In genomic region chr11:78476066-78476465, GRCh38 we compare ENCODE assay signal across 32 cellular contexts. TPM values are rescaled to one million over a fixed set of nuclear protein-coding genes. Genes with fewer than 3 reads are reported as not detected.
DNase-seq lines count a peak whose midpoint lies in the region; ATAC-seq, FAIRE-seq and TF ChIP-seq lines count a peak whose summit lies in the region.
"Had no signal": no experiment of that assay in that cellular context is flagged by ENCODE, and none has a peak within 500 bp of the region (broad histone marks: within the 10 kb centered on the region; RNA-seq: fewer than 3 reads in every experiment).

No MANE protein-coding gene starts in this region.

- H3K79me2 ChIP-seq in PC-3 (ENCODE audit: low read length) (no peaks in the 10 kb centered on the region), endothelial cell of umbilical vein (ENCODE audit: control insufficient read depth, insufficient read depth, low read length) (no peaks in the 10 kb centered on the region), GM23248 (ENCODE audit: insufficient read depth) (no peaks in the 10 kb centered on the region)

- peak overlapping the region; percentile 25 for H3K9ac ChIP-seq in PC-3 (ENCODE audit: low read length)
- no peak overlapping the region for H3K9ac ChIP-seq in endothelial cell of umbilical vein (replicated peaks; ENCODE audit: extremely low read depth, insufficient read depth, low read length)
- no peak overlapping the region for H3K9ac ChIP-seq in GM23248
- H3K9ac ChIP-seq: BLaER1 treated with 17β-estradiol and CSF1 and Interleukin-3, amounts not matched to agents 10 nM and 100 nM had no signal

- H2AFZ ChIP-seq in PC-3 (ENCODE audit: low read length) (no peak overlapping the region), endothelial cell of umbilical vein (ENCODE audit: low read depth, low read length) (no peak overlapping the region), GM23248 (no peak overlapping the region)

- no peak overlapping the region for H3K4me3 ChIP-seq in PC-3 (ENCODE audit: low read length)
- H3K4me3 ChIP-seq in endothelial cell of umbilical vein (replicated peaks in 1 of 3; ENCODE audit: insufficient read depth in 1 of 3, low read depth in 1 of 3, low read length in 3 of 3), result no peak overlapping the region
- no peak overlapping the region for H3K4me3 ChIP-seq in GM23248
- H3K4me3 ChIP-seq: BLaER1 treated with 17β-estradiol and CSF1 and Interleukin-3, amounts not matched to agents 10 nM and 100 nM; coronary artery; HAP-1; lung; right lobe of liver; SJCRH30; upper lobe of left lung had no signal

- H3K36me3 ChIP-seq in PC-3 (ENCODE audit: low read depth, low read length) (peaks cover 16% of the 10 kb centered on the region), endothelial cell of umbilical vein (ENCODE audit: control insufficient read depth in 2 of 2, extremely low read depth in 1 of 2, insufficient read depth in 2 of 2, low read length in 2 of 2) (no peaks in the 10 kb centered on the region), GM23248 (ENCODE audit: low read depth) (no peaks in the 10 kb centered on the region)
- H3K36me3 ChIP-seq: right lobe of liver had no signal

- H4K20me1 ChIP-seq in PC-3 (ENCODE audit: low read length) (no peaks in the 10 kb centered on the region), endothelial cell of umbilical vein (replicated peaks; ENCODE audit: control insufficient read depth, extremely low read depth, insufficient read depth, low read length) (no peaks in the 10 kb centered on the region), GM23248 (ENCODE audit: insufficient read depth) (no peaks in the 10 kb centered on the region)
- H4K20me1 ChIP-seq: BLaER1 treated with 17β-estradiol and CSF1 and Interleukin-3, amounts not matched to agents 10 nM and 100 nM had no signal

- POLR2A ChIA-PET in PC-3 (lab: Charles Lee; ENCODE audit: unreplicated experiment), result no interaction called here
- POLR2A ChIA-PET in endothelial cell of umbilical vein (lab: Charles Lee), result no interaction called here

- ATAC-seq in PC-3, result peak; percentile 67
- no peak for ATAC-seq in GM18519 (IDR thresholded peaks at IDR 0.05; ENCODE audit: low FRiP score, unreplicated experiment)
- ATAC-seq: HepG2; right lobe of liver; stimulated activated effector memory CD8-positive, alpha-beta T cell treated with anti-CD3 and anti-CD28 coated beads, Interleukin-12 subunit alpha, Interleukin-12 subunit beta, amount 100 ng/mL, for 72 hours; T-cell had no signal

- dilution Hi-C loops in endothelial cell of umbilical vein (cut with MboI; ENCODE audit: extremely low pct_ligation_motif_present, low sequenced_read_pairs), result no loop called here

- H3K4me1 ChIP-seq in PC-3 (ENCODE audit: insufficient read depth, low read length) (peaks cover 31% of the 10 kb centered on the region), endothelial cell of umbilical vein (ENCODE audit: control insufficient read depth, extremely low read depth, insufficient read depth, low read length) (no peaks in the 10 kb centered on the region), GM23248 (ENCODE audit: insufficient read depth) (no peaks in the 10 kb centered on the region)
- H3K4me1 ChIP-seq: BLaER1 treated with 17β-estradiol and CSF1 and Interleukin-3, amounts not matched to agents 10 nM and 100 nM; right lobe of liver; upper lobe of left lung had no signal

- H3K4me2 ChIP-seq in PC-3 (ENCODE audit: low read length) (peak overlapping the region; percentile 45; the same call in 1 of the 2 replicates), endothelial cell of umbilical vein (ENCODE audit: insufficient read depth, low read length) (no peak overlapping the region), GM23248 (ENCODE audit: unreplicated experiment) (no peak overlapping the region)
- H3K4me2 ChIP-seq: BLaER1 treated with 17β-estradiol and CSF1 and Interleukin-3, amounts not matched to agents 10 nM and 100 nM had no signal

- CTCF ChIA-PET in PC-3 (lab: Charles Lee) (no interaction called here), endothelial cell of umbilical vein (lab: Charles Lee) (interaction anchor here (1.0 to 1.7 kb wide), 4 partner anchors 18 to 89 kb away, joined by 3 to 6 read pairs (median 3); no protein-coding TSS in a partner anchor)

- TF ChIP-seq CTCF in PC-3 (conservative IDR thresholded peaks at IDR 0.05; ENCODE audit: low read depth, low read length), result no peak
- no peak for TF ChIP-seq CTCF in endothelial cell of umbilical vein (IDR thresholded peaks at IDR 0.05; ENCODE audit: extremely low read depth in 1 of 2, insufficient read depth in 1 of 2, low read depth in 1 of 2, low read length in 2 of 2)

- in situ Hi-C loops in GM23248 (cut with MboI), result no loop called here

- BruUV-seq in PC-3 (replicated peaks; lab: Mats Ljungman, UMichigan), result no TSS peak
- no TSS peak for BruUV-seq in endothelial cell of umbilical vein (replicated peaks; lab: Mats Ljungman, UMichigan)

- no peaks in the 10 kb centered on the region for H3K9me1 ChIP-seq in endothelial cell of umbilical vein (replicated peaks; ENCODE audit: control insufficient read depth, extremely low read depth, insufficient read depth, low read length)

- H3K9me2 ChIP-seq in PC-3 (replicated peaks; ENCODE audit: low read length) (no peaks in the 10 kb centered on the region), GM23248 (ENCODE audit: insufficient read depth) (no peaks in the 10 kb centered on the region)

- WGBS in GM23248 (ENCODE audit: low coverage in 1 of 2, low lambda C conversion rate in 2 of 2, missing lambda C conversion rate in 2 of 2), 2 experiments, result 58 to 77% methylated on average over 1 of the region's 1 CpG

- intact Hi-C loops in PC-3 (cut with micrococcal nuclease), result no loop called here
- intact Hi-C loops in endothelial cell of umbilical vein (cut with micrococcal nuclease), result no loop called here

- no peaks in the 10 kb centered on the region for H3K27me3 ChIP-seq in PC-3 (ENCODE audit: low read length)
- H3K27me3 ChIP-seq in endothelial cell of umbilical vein (ENCODE audit: control insufficient read depth in 2 of 2, insufficient read depth in 2 of 2, low read length in 2 of 2), result no peaks in the 10 kb centered on the region
- no peaks in the 10 kb centered on the region for H3K27me3 ChIP-seq in GM23248 (replicated peaks; ENCODE audit: insufficient read depth)
- H3K27me3 ChIP-seq: BLaER1 treated with 17β-estradiol and CSF1 and Interleukin-3, amounts not matched to agents 10 nM and 100 nM; right lobe of liver; SJCRH30; upper lobe of left lung had no signal

- peak; percentile 22 for DNase-seq in H54 (ENCODE audit: insufficient read length, low spot score)
- peak; percentile 86 for DNase-seq in PC-3
- DNase-seq in endothelial cell of umbilical vein (ENCODE audit: low read depth, low spot score), result peak; percentile 11
- peak; percentile 6 for DNase-seq in medulla oblongata (ENCODE audit: extremely low spot score)
- DNase-seq in T-helper 2 cell, result no peak
- no peak for DNase-seq in HK-2 (ENCODE audit: unreplicated experiment)
- no peak for DNase-seq in GM23248
- DNase-seq: activated CD4-positive, alpha-beta T cell treated with anti-CD3 and anti-CD28 coated beads, Interleukin-2, amount 50 U/mL, for 4 hours; activated CD4-positive, CD25-positive, alpha-beta regulatory T cell; activated naive CD4-positive, alpha-beta T cell treated with anti-CD3 and anti-CD28 coated beads, Interleukin-2, amount 10 ng/mL, durations not matched to agents 7 days and 5 days; Caco-2; DMS79; GF-D8; Karpas-422; kidney glomerular epithelial cell; MV-4-11; NCI-H1436 treated with DMSO at 0.1 percent for 48 hours; NCI-H446 treated with DMSO at 0.1 percent for 48 hours; NK-92 treated with Interleukin-12 subunit alpha and Interleukin-12 subunit beta, amount 100 ng/mL, for 24 hours; right lobe of liver; SJCRH30; stimulated activated CD4-positive, alpha-beta T cell treated with anti-CD3 and anti-CD28 coated beads, Interleukin-4, amount 100 ng/mL, for 24 hours; T-cell; upper lobe of left lung had no signal

- H3K27ac ChIP-seq in PC-3 (ENCODE audit: low read length), result peak overlapping the region; percentile 88
- H3K27ac ChIP-seq in endothelial cell of umbilical vein (ENCODE audit: insufficient read depth, low read depth, low read length), result no peak overlapping the region
- H3K27ac ChIP-seq in GM23248, result no peak overlapping the region
- H3K27ac ChIP-seq: BLaER1 treated with 17β-estradiol and CSF1 and Interleukin-3, amounts not matched to agents 10 nM and 100 nM; coronary artery; HL-60; right lobe of liver; SJCRH30; upper lobe of left lung had no signal

- no peak for TF ChIP-seq POLR2A in H54 (IDR thresholded peaks at IDR 0.05; ENCODE audit: low read depth, low read length)
- TF ChIP-seq POLR2A in endothelial cell of umbilical vein (IDR thresholded peaks at IDR 0.05; ENCODE audit: low read depth, low read length), result no peak

- FAIRE-seq in H54 (lab: Jason Lieb, UNC) (peak; percentile 66), endothelial cell of umbilical vein (lab: Jason Lieb, UNC) (no peak)
- FAIRE-seq: HepG2 had no signal

- H3K9me3 ChIP-seq in PC-3 (ENCODE audit: low read length), result no peaks in the 10 kb centered on the region
- H3K9me3 ChIP-seq in endothelial cell of umbilical vein (replicated peaks; ENCODE audit: control insufficient read depth, insufficient read depth, low read length), result no peaks in the 10 kb centered on the region
- H3K9me3 ChIP-seq in GM23248 (ENCODE audit: low read depth), result no peaks in the 10 kb centered on the region
- H3K9me3 ChIP-seq: Caco-2, HAP-1, right lobe of liver, upper lobe of left lung had no signal

- H3F3A ChIP-seq in PC-3 (ENCODE audit: low read length, unreplicated experiment) (no peaks in the 10 kb centered on the region), GM23248 (ENCODE audit: insufficient read depth) (no peaks in the 10 kb centered on the region)

TF ChIP-seq in endothelial cell of umbilical vein, 7 proteins besides CTCF, POLR2A, EP300 and RAD21:
- TF ChIP-seq JUN (IDR thresholded peaks at IDR 0.05; ENCODE audit: borderline replicate concordance, insufficient read depth, insufficient read length, low read depth) (no peak), GATA2 (IDR thresholded peaks at IDR 0.05; ENCODE audit: insufficient read depth, insufficient read length, low read depth, low read length) (no peak), POLR2AphosphoS5 (IDR thresholded peaks at IDR 0.05; ENCODE audit: insufficient read depth, low read depth, low read length) (no peak)

RNA-seq across cellular contexts. Expression of gene GAB2, which starts 58.4 kb away (rescaled TPM):
- total RNA-seq in PC-3 (2014; rRNA removed), result 7.1 and 10.7 TPM in 2 replicates
- total RNA-seq in endothelial cell of umbilical vein, result 39.6 and 43.3 TPM in 2 replicates
- 14.3 and 19.6 TPM in 2 replicates for polyA plus RNA-seq in endothelial cell of umbilical vein
- 18.3 and 19.8 TPM in 2 replicates for polyA plus RNA-seq in endothelial cell of umbilical vein (2011; cell fraction: cytosol; rRNA removed)
- polyA plus RNA-seq in endothelial cell of umbilical vein (2011; cell fraction: nucleus; rRNA removed), result 44.8 and 53.3 TPM in 2 replicates
- polyA plus RNA-seq in endothelial cell of umbilical vein (2012), result 27.7 and 27.8 TPM in 2 replicates
- 44.3 and 49.7 TPM in 2 replicates for polyA minus RNA-seq in endothelial cell of umbilical vein
- 2.3 TPM for polyA minus RNA-seq in endothelial cell of umbilical vein (2011; cell fraction: cytosol; rRNA and poly(A)+ RNA removed)
- polyA minus RNA-seq in endothelial cell of umbilical vein (2011; cell fraction: nucleus; rRNA and poly(A)+ RNA removed), result 42.4 and 56.5 TPM in 2 replicates
- 7.2 and 12.2 TPM in 2 replicates for total RNA-seq in GM23248 (2014; rRNA removed; shearing (Covaris generic))
- 1.8 TPM in 2 replicates for polyA plus RNA-seq in GM23248 (2016; fragmentation: Nextera tagmentation; extraction: Ambion mirVana)

Comparison
In these comparisons a context has a peak if more than half of its experiments do, and no peak if none do; other contexts are left out.
1. DNase-seq: peak in H54 (single experiment), PC-3 (single experiment), endothelial cell of umbilical vein (single experiment) and medulla oblongata (single experiment); none in T-helper 2 cell (0 of 5), HK-2 (single experiment) and GM23248 (single experiment).